Comparison of ENCODE assay signal across 12 cellular contexts in genomic region chr10:86709786-86710185, GRCh38. TPM values are rescaled to one million over a fixed set of nuclear protein-coding genes. Genes with fewer than 3 reads are reported as not detected.
DNase-seq lines count a peak whose midpoint lies in the region; ATAC-seq and TF ChIP-seq lines count a peak whose summit lies in the region.
"Had no signal": no experiment of that assay in that cellular context is flagged by ENCODE, and none has a peak within 500 bp of the region (broad histone marks: within the 10 kb centered on the region; RNA-seq: fewer than 3 reads in every experiment).

No MANE protein-coding gene starts in this region.

- H3K4me3 ChIP-seq in naive thymus-derived CD4-positive, alpha-beta T cell (ENCODE audit: low read length) = no peak overlapping the region
- no peak overlapping the region for H3K4me3 ChIP-seq in tibial artery

- intact Hi-C loops in naive thymus-derived CD4-positive, alpha-beta T cell (cut with micrococcal nuclease) = loop anchor here (2.0 to 5.0 kb wide), 5 partner anchors 45 to 633 kb away; partner anchors contain the start of genes WAPL (in 2 of the 2), GLUD1 (in 1 of the 2) and SHLD2 (in 1 of the 2)
- intact Hi-C loops in tibial artery (cut with DNase I; ENCODE audit: low total_unique reads) = loop anchor here (2.0 kb wide), 1 partner anchor 191 kb away; no protein-coding TSS in a partner anchor

- DNase-seq in activated naive CD4-positive, alpha-beta T cell treated with Interleukin-2 at 50 U/mL for 16 hours = no peak
- peak; percentile 28 for DNase-seq in activated naive CD8-positive, alpha-beta T cell treated with anti-CD3 and anti-CD28 coated beads, Interleukin-2, amount 10 ng/mL, durations not matched to agents 7 days and 5 days
- no peak for DNase-seq in naive thymus-derived CD4-positive, alpha-beta T cell
- DNase-seq in tibial artery = no peak
- no peak for DNase-seq in kidney tubule cell (ENCODE audit: low spot score)
- DNase-seq in NCI-H446 treated with DMSO at 0.1 percent for 48 hours (lab: John Stamatoyannopoulos, UW) = no peak
- DNase-seq in NCI-H524 (lab: John Stamatoyannopoulos, UW) = no peak
- DNase-seq: H9, NCI-H1105 treated with DMSO at 0.1 percent for 48 hours, NCI-H524 treated with DMSO at 0.1 percent for 48 hours had no signal

- TF ChIP-seq CTCF in tibial artery (IDR thresholded peaks at IDR 0.05) = no peak

- no peak for ATAC-seq in activated naive CD8-positive, alpha-beta T cell treated with anti-CD3 and anti-CD28 coated beads, Interleukin-2, amount 10 ng/mL, durations not matched to agents 7 days and 5 days (ENCODE audit: low read depth)
- ATAC-seq in naive thymus-derived CD4-positive, alpha-beta T cell = no peak

- H3K27me3 ChIP-seq in naive thymus-derived CD4-positive, alpha-beta T cell (ENCODE audit: control insufficient read depth in 2 of 2, insufficient read depth in 2 of 2, low read length in 2 of 2) = no peaks in the 10 kb centered on the region
- H3K27me3 ChIP-seq in tibial artery = no peaks in the 10 kb centered on the region

- H3K4me1 Mint-ChIP-seq in activated naive CD4-positive, alpha-beta T cell treated with anti-CD3 and anti-CD28 coated beads, Interleukin-2, amount 50 U/mL, for 24 hours = peaks cover 6% of the 10 kb centered on the region
- peaks cover 12% of the 10 kb centered on the region for H3K4me1 Mint-ChIP-seq in activated naive CD8-positive, alpha-beta T cell treated with anti-CD3 and anti-CD28 coated beads, Interleukin-2, amount 10 ng/mL, durations not matched to agents 7 days and 5 days
- H3K4me1 Mint-ChIP-seq in naive thymus-derived CD4-positive, alpha-beta T cell = peaks cover 4 to 17% (median 8%) of the 10 kb centered on the region in 7 donors

- no peaks in the 10 kb centered on the region for H3K36me3 Mint-ChIP-seq in activated naive CD4-positive, alpha-beta T cell treated with anti-CD3 and anti-CD28 coated beads, Interleukin-2, amount 50 U/mL, for 24 hours
- H3K36me3 Mint-ChIP-seq in activated naive CD8-positive, alpha-beta T cell treated with anti-CD3 and anti-CD28 coated beads, Interleukin-2, amount 10 ng/mL, durations not matched to agents 7 days and 5 days = no peaks in the 10 kb centered on the region
- H3K36me3 Mint-ChIP-seq in naive thymus-derived CD4-positive, alpha-beta T cell = peaks cover 0 to 1% (median 0%) of the 10 kb centered on the region in 5 donors

- H3K27ac ChIP-seq in naive thymus-derived CD4-positive, alpha-beta T cell (ENCODE audit: low read depth, low read length) = no peak overlapping the region
- H3K27ac ChIP-seq in tibial artery = peak overlapping the region; percentile 96 to 98

- H3K4me1 ChIP-seq in naive thymus-derived CD4-positive, alpha-beta T cell (ENCODE audit: control insufficient read depth in 2 of 2, insufficient read depth in 2 of 2, low read length in 2 of 2) = peaks cover 5 to 9% of the 10 kb centered on the region in 2 donors
- peaks cover 0 to 18% (median 11%) of the 10 kb centered on the region in 4 donors for H3K4me1 ChIP-seq in tibial artery

- H3K27ac Mint-ChIP-seq in activated naive CD4-positive, alpha-beta T cell treated with anti-CD3 and anti-CD28 coated beads, Interleukin-2, amount 50 U/mL, for 24 hours = peak overlapping the region; percentile 97
- peak overlapping the region; percentile 95 for H3K27ac Mint-ChIP-seq in activated naive CD8-positive, alpha-beta T cell treated with anti-CD3 and anti-CD28 coated beads, Interleukin-2, amount 10 ng/mL, durations not matched to agents 7 days and 5 days
- peak overlapping the region in 8 of 9 donors; percentile 47 to 97 (median 88) for H3K27ac Mint-ChIP-seq in naive thymus-derived CD4-positive, alpha-beta T cell

- no peaks in the 10 kb centered on the region for H3K9me3 ChIP-seq in naive thymus-derived CD4-positive, alpha-beta T cell (ENCODE audit: control insufficient read depth in 2 of 3, low read length in 3 of 3)
- H3K9me3 ChIP-seq in tibial artery = no peaks in the 10 kb centered on the region

- no peaks in the 10 kb centered on the region for H3K9me3 Mint-ChIP-seq in activated naive CD4-positive, alpha-beta T cell treated with anti-CD3 and anti-CD28 coated beads, Interleukin-2, amount 50 U/mL, for 24 hours
- H3K9me3 Mint-ChIP-seq in activated naive CD8-positive, alpha-beta T cell treated with anti-CD3 and anti-CD28 coated beads, Interleukin-2, amount 10 ng/mL, durations not matched to agents 7 days and 5 days = no peaks in the 10 kb centered on the region
- no peaks in the 10 kb centered on the region for H3K9me3 Mint-ChIP-seq in naive thymus-derived CD4-positive, alpha-beta T cell
- H3K9me3 Mint-ChIP-seq: H9 had no signal

- H3K27me3 Mint-ChIP-seq in activated naive CD4-positive, alpha-beta T cell treated with anti-CD3 and anti-CD28 coated beads, Interleukin-2, amount 50 U/mL, for 24 hours = no peaks in the 10 kb centered on the region
- H3K27me3 Mint-ChIP-seq in activated naive CD8-positive, alpha-beta T cell treated with anti-CD3 and anti-CD28 coated beads, Interleukin-2, amount 10 ng/mL, durations not matched to agents 7 days and 5 days = no peaks in the 10 kb centered on the region
- no peaks in the 10 kb centered on the region for H3K27me3 Mint-ChIP-seq in naive thymus-derived CD4-positive, alpha-beta T cell

- CTCF ChIA-PET in naive thymus-derived CD4-positive, alpha-beta T cell (lab: Charles Lee) = no interaction called here

- POLR2A ChIA-PET in activated naive CD8-positive, alpha-beta T cell treated with anti-CD3 and anti-CD28 coated beads, Interleukin-2, amount 10 ng/mL, durations not matched to agents 7 days and 5 days (lab: Charles Lee) = no interaction called here
- POLR2A ChIA-PET in naive thymus-derived CD4-positive, alpha-beta T cell (lab: Charles Lee) = no interaction called here

- peak overlapping the region; percentile 70 for H3K4me3 Mint-ChIP-seq in activated naive CD4-positive, alpha-beta T cell treated with anti-CD3 and anti-CD28 coated beads, Interleukin-2, amount 50 U/mL, for 24 hours
- H3K4me3 Mint-ChIP-seq in activated naive CD8-positive, alpha-beta T cell treated with anti-CD3 and anti-CD28 coated beads, Interleukin-2, amount 10 ng/mL, durations not matched to agents 7 days and 5 days = peak overlapping the region; percentile 58
- peak overlapping the region in 9 of 10 donors; percentile 80 to 93 (median 88) for H3K4me3 Mint-ChIP-seq in naive thymus-derived CD4-positive, alpha-beta T cell

- H3K36me3 ChIP-seq in naive thymus-derived CD4-positive, alpha-beta T cell (ENCODE audit: control insufficient read depth in 2 of 3, insufficient read depth in 3 of 3, low read length in 3 of 3) = no peaks in the 10 kb centered on the region
- H3K36me3 ChIP-seq in tibial artery = peaks cover 18 to 34% (median 25%) of the 10 kb centered on the region in 3 donors

RNA-seq across cellular contexts. Expression of gene LDB3, which starts 41.5 kb away (rescaled TPM):
- not detected for total RNA-seq in activated naive CD8-positive, alpha-beta T cell treated with anti-CD3 and anti-CD28 coated beads, Interleukin-2, amount 10 ng/mL, durations not matched to agents 7 days and 5 days
- total RNA-seq in naive thymus-derived CD4-positive, alpha-beta T cell = under 1 TPM in 2 of 5 experiments, not detected in 3; 0.13 to 0.32 TPM
- polyA plus RNA-seq in naive thymus-derived CD4-positive, alpha-beta T cell = not detected

RNA-seq across cellular contexts. Expression of gene BMPR1A, which starts 46.6 kb away (rescaled TPM):
- 10 to 100 TPM; 13.3 to 15.0 TPM for total RNA-seq in activated naive CD8-positive, alpha-beta T cell treated with anti-CD3 and anti-CD28 coated beads, Interleukin-2, amount 10 ng/mL, durations not matched to agents 7 days and 5 days
- total RNA-seq in naive thymus-derived CD4-positive, alpha-beta T cell = 10 to 100 TPM in 2 of 5 experiments, 1 to 10 TPM in 3; 4.3 to 11.3 (median 8.9) TPM
- 1 to 10 TPM; 2.1 to 3.0 TPM for polyA plus RNA-seq in naive thymus-derived CD4-positive, alpha-beta T cell

RNA-seq across cellular contexts. Expression of gene OPN4, which starts 55.4 kb away (rescaled TPM):
- not detected for total RNA-seq in activated naive CD8-positive, alpha-beta T cell treated with anti-CD3 and anti-CD28 coated beads, Interleukin-2, amount 10 ng/mL, durations not matched to agents 7 days and 5 days
- total RNA-seq in naive thymus-derived CD4-positive, alpha-beta T cell = not detected
- not detected for polyA plus RNA-seq in naive thymus-derived CD4-positive, alpha-beta T cell
- total RNA-seq: H9, myocyte had no signal
